In the genomic region with DNA sequence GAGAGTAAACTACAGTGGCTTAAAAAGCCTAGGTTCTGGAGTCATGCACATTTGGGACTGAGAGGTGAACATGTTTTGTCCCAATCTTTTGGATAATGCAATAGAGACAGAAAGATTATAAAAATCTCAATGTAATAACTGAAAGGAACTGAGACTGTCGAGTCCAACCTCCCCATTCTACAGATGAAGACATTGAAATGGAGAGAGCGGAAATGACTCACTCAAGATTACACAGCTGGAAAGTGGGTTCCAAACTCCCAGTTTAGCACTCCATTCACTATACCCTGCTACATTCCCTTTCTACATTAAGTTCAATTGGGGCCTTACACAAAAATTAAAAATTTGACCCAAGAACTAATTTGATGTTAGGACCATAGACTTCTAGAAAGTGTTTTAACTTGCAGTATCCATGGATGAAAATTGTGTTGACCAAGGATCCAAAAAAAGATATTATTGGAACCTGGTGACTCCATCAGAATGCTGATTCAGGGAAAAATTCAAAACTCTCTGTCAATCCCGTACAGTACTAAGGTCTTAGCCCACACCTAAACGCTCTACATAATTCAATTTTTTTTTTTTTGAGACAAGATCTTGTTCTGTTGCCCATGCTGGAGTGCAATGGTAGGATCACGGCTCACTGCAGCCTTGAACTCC, we compare ENCODE assay signal across 2 cellular contexts.
A peak's percentile ranks its signal among the peaks of the same experiment; 100 is the strongest.
TF ChIP-seq lines count a peak whose summit lies in the region.

No MANE protein-coding gene starts in this region.

TF ChIP-seq in HepG2, 621 proteins besides CTCF, POLR2A, EP300 and RAD21:
- TF ChIP-seq ZNF3 (CRISPR knock-in tag; IDR thresholded peaks at IDR 0.05) (no peak), ZNF224 (CRISPR knock-in tag; IDR thresholded peaks at IDR 0.05) (no peak), MAFK (conservative IDR thresholded peaks at IDR 0.05 in 1 of 2, IDR thresholded peaks at IDR 0.05 in 1 of 2; ENCODE audit: low read length in 2 of 2) (peak; percentile 95 to 97), MAFF (IDR thresholded peaks at IDR 0.05; ENCODE audit: low read depth, low read length) (peak; percentile 94), ZNF629 (CRISPR knock-in tag; conservative IDR thresholded peaks at IDR 0.05) (peak; percentile 53; the same call in 1 of the 2 replicates)

TF ChIP-seq in GM12878, 131 proteins besides CTCF, POLR2A, EP300 and RAD21:
- no peak for TF ChIP-seq NFXL1 (IDR thresholded peaks at IDR 0.05; ENCODE audit: borderline replicate concordance)
- TF ChIP-seq CBX5 (IDR thresholded peaks at IDR 0.05; ENCODE audit: low read depth) = no peak
- no peak for TF ChIP-seq TAF1 (IDR thresholded peaks at IDR 0.05; ENCODE audit: borderline replicate concordance, low read depth, low read length)
- TF ChIP-seq, protein P1, sequence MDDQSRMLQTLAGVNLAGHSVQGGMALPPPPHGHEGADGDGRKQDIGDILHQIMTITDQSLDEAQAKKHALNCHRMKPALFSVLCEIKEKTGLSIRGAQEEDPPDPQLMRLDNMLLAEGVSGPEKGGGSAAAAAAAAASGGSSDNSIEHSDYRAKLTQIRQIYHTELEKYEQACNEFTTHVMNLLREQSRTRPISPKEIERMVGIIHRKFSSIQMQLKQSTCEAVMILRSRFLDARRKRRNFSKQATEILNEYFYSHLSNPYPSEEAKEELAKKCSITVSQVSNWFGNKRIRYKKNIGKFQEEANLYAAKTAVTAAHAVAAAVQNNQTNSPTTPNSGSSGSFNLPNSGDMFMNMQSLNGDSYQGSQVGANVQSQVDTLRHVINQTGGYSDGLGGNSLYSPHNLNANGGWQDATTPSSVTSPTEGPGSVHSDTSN (IDR thresholded peaks at IDR 0.05; ENCODE audit: insufficient replicate concordance, low read depth, low read length) = no peak
- no peak for TF ChIP-seq FOS (IDR thresholded peaks at IDR 0.05; ENCODE audit: borderline replicate concordance, extremely low read depth, insufficient read length)
- TF ChIP-seq, protein P2, sequence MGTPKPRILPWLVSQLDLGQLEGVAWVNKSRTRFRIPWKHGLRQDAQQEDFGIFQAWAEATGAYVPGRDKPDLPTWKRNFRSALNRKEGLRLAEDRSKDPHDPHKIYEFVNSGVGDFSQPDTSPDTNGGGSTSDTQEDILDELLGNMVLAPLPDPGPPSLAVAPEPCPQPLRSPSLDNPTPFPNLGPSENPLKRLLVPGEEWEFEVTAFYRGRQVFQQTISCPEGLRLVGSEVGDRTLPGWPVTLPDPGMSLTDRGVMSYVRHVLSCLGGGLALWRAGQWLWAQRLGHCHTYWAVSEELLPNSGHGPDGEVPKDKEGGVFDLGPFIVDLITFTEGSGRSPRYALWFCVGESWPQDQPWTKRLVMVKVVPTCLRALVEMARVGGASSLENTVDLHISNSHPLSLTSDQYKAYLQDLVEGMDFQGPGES (IDR thresholded peaks at IDR 0.05) = no peak
